13 cellular contexts compared by ENCODE assay signal in the genomic region with DNA sequence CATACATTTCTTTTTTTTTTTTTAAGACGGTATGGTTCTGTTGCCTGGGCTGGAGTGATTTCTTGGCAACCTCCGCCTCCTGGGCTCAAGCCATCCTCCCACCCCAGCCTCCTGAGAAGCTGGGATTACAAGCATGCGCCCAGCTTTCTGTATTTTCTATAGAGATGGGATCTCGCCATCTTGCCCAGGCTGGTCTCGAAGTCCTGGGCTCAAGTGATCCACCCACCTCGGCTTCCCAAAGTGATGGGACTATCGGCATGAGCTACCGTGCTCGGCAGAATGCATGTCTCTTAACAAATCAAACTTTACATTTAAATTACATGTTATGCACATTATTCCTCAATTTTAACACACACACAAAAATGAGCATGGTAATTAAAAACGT. TPM values are rescaled to one million over a fixed set of nuclear protein-coding genes. Genes with fewer than 3 reads are reported as not detected.
DNase-seq lines count a peak whose midpoint lies in the region; ATAC-seq, FAIRE-seq and TF ChIP-seq lines count a peak whose summit lies in the region.
"Had no signal": no experiment of that assay in that cellular context is flagged by ENCODE, and none has a peak within 500 bp of the region (broad histone marks: within the 10 kb centered on the region; RNA-seq: fewer than 3 reads in every experiment).

No MANE protein-coding gene starts in this region.

- CTCF ChIA-PET in HepG2 (lab: Yijun Ruan, JAX; ENCODE audit: low intra/inter-chr PET ratio, low total read pairs) = no interaction called here

- H3K4me3 ChIP-seq in HepG2 (replicated peaks in 1 of 3; ENCODE audit: insufficient read depth in 1 of 3, low read depth in 2 of 3, low read length in 3 of 3) = peak overlapping the region; percentile 78 to 100 (median 93)
- H3K4me3 ChIP-seq in vagina = peak overlapping the region; percentile 56 to 69

- POLR2A ChIA-PET in activated naive CD8-positive, alpha-beta T cell treated with anti-CD3 and anti-CD28 coated beads, Interleukin-2, amount 10 ng/mL, durations not matched to agents 7 days and 5 days (lab: Charles Lee) = no interaction called here
- POLR2A ChIA-PET in HepG2 (lab: Yijun Ruan, JAX) = no interaction called here

- TF ChIP-seq CTCF in HepG2 (CRISPR knock-in tag; IDR thresholded peaks at IDR 0.05) (no peak), vagina (IDR thresholded peaks at IDR 0.05) (no peak)

- 0 out of 2 replicates have a peak, but pooled peaks cover 11% of the 10 kb centered on the region for H4K20me1 ChIP-seq in HepG2 (ENCODE audit: insufficient read depth, low read length)

- H3K4me3 Mint-ChIP-seq in stimulated activated naive CD8-positive, alpha-beta T cell treated with anti-CD3 and anti-CD28 coated beads, Interleukin-15, Interleukin-2, amounts not matched to agents 100 ng/mL and 50 ng/mL, for 24 hours = peak overlapping the region; percentile 96
- peak overlapping the region; percentile 89 for H3K4me3 Mint-ChIP-seq in activated naive CD8-positive, alpha-beta T cell treated with anti-CD3 and anti-CD28 coated beads, Interleukin-2, amount 10 ng/mL, durations not matched to agents 7 days and 5 days

- H3K4me1 ChIP-seq in HepG2 (ENCODE audit: insufficient read depth, low read length) (peaks cover 17% of the 10 kb centered on the region), vagina (peaks cover 37% of the 10 kb centered on the region)

- peaks cover 27% of the 10 kb centered on the region for H3K79me2 ChIP-seq in HepG2 (ENCODE audit: insufficient read depth, low read length)

- TF ChIP-seq POLR2A in HepG2 (IDR thresholded peaks at IDR 0.05; ENCODE audit: insufficient read depth in 1 of 2, low read depth in 2 of 2, low read length in 2 of 2) (no peak), vagina (IDR thresholded peaks at IDR 0.05) (no peak)

- H3K27ac ChIP-seq in HepG2 (ENCODE audit: extremely low read length, insufficient read depth, low read length) = no peak overlapping the region
- no peak overlapping the region for H3K27ac ChIP-seq in vagina

- 96% methylated on average over 10 of the region's 10 CpGs for WGBS in HepG2 (ENCODE audit: low lambda C conversion rate)

- H3K27me3 ChIP-seq in HepG2 (ENCODE audit: control insufficient read depth in 1 of 2, insufficient read depth in 2 of 2, low read length in 2 of 2) (no peaks in the 10 kb centered on the region; a peak in 1 of 5 replicates), vagina (no peaks in the 10 kb centered on the region)

- H2AFZ ChIP-seq in HepG2 (ENCODE audit: low read length) = no peak overlapping the region

- ATAC-seq in stimulated activated naive CD8-positive, alpha-beta T cell treated with anti-CD3 and anti-CD28 coated beads, Interleukin-15, Interleukin-2, amounts not matched to agents 100 U/mL and 50 U/mL, for 24 hours = no peak
- no peak for ATAC-seq in activated naive CD8-positive, alpha-beta T cell treated with anti-CD3 and anti-CD28 coated beads, Interleukin-2, amount 10 ng/mL, durations not matched to agents 7 days and 5 days (ENCODE audit: low read depth)
- ATAC-seq in HepG2 (no peak), HG02938 (IDR thresholded peaks at IDR 0.05; ENCODE audit: unreplicated experiment) (no peak)

- H3K4me2 ChIP-seq in HepG2 (ENCODE audit: low read depth, low read length) = peak overlapping the region; percentile 92

- H3K9me3 Mint-ChIP-seq in stimulated activated naive CD8-positive, alpha-beta T cell treated with anti-CD3 and anti-CD28 coated beads, Interleukin-15, Interleukin-2, amounts not matched to agents 100 ng/mL and 50 ng/mL, for 24 hours = no peaks in the 10 kb centered on the region
- no peaks in the 10 kb centered on the region for H3K9me3 Mint-ChIP-seq in activated naive CD8-positive, alpha-beta T cell treated with anti-CD3 and anti-CD28 coated beads, Interleukin-2, amount 10 ng/mL, durations not matched to agents 7 days and 5 days

- H3K27ac Mint-ChIP-seq in stimulated activated naive CD8-positive, alpha-beta T cell treated with anti-CD3 and anti-CD28 coated beads, Interleukin-15, Interleukin-2, amounts not matched to agents 100 ng/mL and 50 ng/mL, for 24 hours = peak overlapping the region; percentile 90
- H3K27ac Mint-ChIP-seq in activated naive CD8-positive, alpha-beta T cell treated with anti-CD3 and anti-CD28 coated beads, Interleukin-2, amount 10 ng/mL, durations not matched to agents 7 days and 5 days = peak overlapping the region; percentile 92

- no peak for TF ChIP-seq EP300 in HepG2 (IDR thresholded peaks at IDR 0.05; ENCODE audit: low read depth in 2 of 2, low read length in 2 of 2)
- no peak for TF ChIP-seq EP300 in HepG2 (CRISPR knock-in tag; IDR thresholded peaks at IDR 0.05; ENCODE audit: borderline replicate concordance)

- no TSS peak for BruUV-seq in HepG2 (replicated peaks; lab: Mats Ljungman, UMichigan)

- intact Hi-C loops in HepG2 (cut with micrococcal nuclease; ENCODE audit: unreplicated experiment) (no loop called here), vagina (cut with DNase I) (no loop called here)

- H3K27me3 Mint-ChIP-seq in stimulated activated naive CD8-positive, alpha-beta T cell treated with anti-CD3 and anti-CD28 coated beads, Interleukin-15, Interleukin-2, amounts not matched to agents 100 ng/mL and 50 ng/mL, for 24 hours = no peaks in the 10 kb centered on the region
- no peaks in the 10 kb centered on the region for H3K27me3 Mint-ChIP-seq in activated naive CD8-positive, alpha-beta T cell treated with anti-CD3 and anti-CD28 coated beads, Interleukin-2, amount 10 ng/mL, durations not matched to agents 7 days and 5 days

- H3K9me3 ChIP-seq in HepG2 (ENCODE audit: low read length) (no peaks in the 10 kb centered on the region), vagina (no peaks in the 10 kb centered on the region)

- H3K36me3 ChIP-seq in HepG2 (replicated peaks in 1 of 2; ENCODE audit: control insufficient read depth in 1 of 2, insufficient read depth in 2 of 2, low read length in 2 of 2) = peaks cover 4 to 14% of the 10 kb centered on the region in 2 experiments; a peak in 4 of 5 replicates
- no peaks in the 10 kb centered on the region for H3K36me3 ChIP-seq in vagina

- no peak for DNase-seq in stimulated activated naive CD8-positive, alpha-beta T cell treated with anti-CD3 and anti-CD28 coated beads, Interleukin-15, Interleukin-2, amounts not matched to agents 100 U/mL and 50 U/mL, for 24 hours
- DNase-seq in activated naive CD8-positive, alpha-beta T cell treated with anti-CD3 and anti-CD28 coated beads, Interleukin-2, amount 10 ng/mL, durations not matched to agents 7 days and 5 days = no peak
- DNase-seq in HepG2 (ENCODE audit: low spot score) (no peak), vagina (ENCODE audit: extremely low spot score in 2 of 2) (no peak), frontal cortex (ENCODE audit: low spot score in 2 of 2) (no peak), T1000 (lab: John Stamatoyannopoulos, UW) (no peak)
- DNase-seq: activated CD4-positive, alpha-beta T cell treated with anti-CD3 and anti-CD28 coated beads, Interleukin-2, amount 50 U/mL, for 4 hours; erythroblast; NCI-H446 treated with DMSO at 0.1 percent for 48 hours; posterior cingulate gyrus had no signal

- no peak for FAIRE-seq in HepG2 (lab: Jason Lieb, UNC)
- FAIRE-seq in frontal cortex (lab: Jason Lieb, UNC) = no peak
- FAIRE-seq: GM19239 had no signal

- TF ChIP-seq RAD21 in HepG2 (CRISPR knock-in tag; IDR thresholded peaks at IDR 0.05) = no peak

- in situ Hi-C loops in HepG2 (cut with HindIII; ENCODE audit: extremely low pct_ligation_motif_present, low pct_unique_long_range_greater_than_20kb) = no loop called here

- H3K4me1 Mint-ChIP-seq in stimulated activated naive CD8-positive, alpha-beta T cell treated with anti-CD3 and anti-CD28 coated beads, Interleukin-15, Interleukin-2, amounts not matched to agents 100 ng/mL and 50 ng/mL, for 24 hours (ENCODE audit: low read depth) = peaks cover 35% of the 10 kb centered on the region
- peaks cover 20% of the 10 kb centered on the region for H3K4me1 Mint-ChIP-seq in activated naive CD8-positive, alpha-beta T cell treated with anti-CD3 and anti-CD28 coated beads, Interleukin-2, amount 10 ng/mL, durations not matched to agents 7 days and 5 days

- peaks cover 22% of the 10 kb centered on the region for H3K36me3 Mint-ChIP-seq in stimulated activated naive CD8-positive, alpha-beta T cell treated with anti-CD3 and anti-CD28 coated beads, Interleukin-15, Interleukin-2, amounts not matched to agents 100 ng/mL and 50 ng/mL, for 24 hours (ENCODE audit: low read depth)
- peaks cover 23% of the 10 kb centered on the region for H3K36me3 Mint-ChIP-seq in activated naive CD8-positive, alpha-beta T cell treated with anti-CD3 and anti-CD28 coated beads, Interleukin-2, amount 10 ng/mL, durations not matched to agents 7 days and 5 days

- peak overlapping the region; percentile 81 for H3K9ac ChIP-seq in HepG2 (ENCODE audit: insufficient read depth, low read depth, low read length)

RNA-seq across cellular contexts. Expression of gene NDUFA13, which starts 1.2 kb away (rescaled TPM):
- 100 to 1,000 TPM; 306 to 336 TPM for total RNA-seq in activated naive CD8-positive, alpha-beta T cell treated with anti-CD3 and anti-CD28 coated beads, Interleukin-2, amount 10 ng/mL, durations not matched to agents 7 days and 5 days
- total RNA-seq in HepG2 (2016; rRNA removed; fragmentation: Illumina TruSeq; extraction: Trizol) (278 and 337 TPM in 2 replicates), vagina (47.9 TPM), frontal cortex (86.8 TPM)
- total RNA-seq in HepG2 (2016; cell fraction: cytosol; rRNA removed; fragmentation: Illumina TruSeq; extraction: Trizol; ENCODE audit: low read depth) = 98.4 and 99.8 TPM in 2 replicates
- 323 and 362 TPM in 2 replicates for total RNA-seq in HepG2 (2016; cell fraction: insoluble cytoplasmic fraction; rRNA removed; fragmentation: Illumina TruSeq; extraction: Trizol)
- total RNA-seq in HepG2 (2016; cell fraction: membrane; rRNA removed; fragmentation: Illumina TruSeq; extraction: Trizol) = 84.6 and 89.0 TPM in 2 replicates
- total RNA-seq in HepG2 (2016; cell fraction: nucleus; rRNA removed; fragmentation: Illumina TruSeq; extraction: Trizol) = 193 and 208 TPM in 2 replicates
- 366 and 368 TPM in 2 replicates for polyA plus RNA-seq in HepG2 (2011; rRNA removed)
- 715 and 846 TPM in 2 replicates for polyA plus RNA-seq in HepG2 (2011; cell fraction: cytosol; rRNA removed)
- polyA plus RNA-seq in HepG2 (2011; cell fraction: nucleus; rRNA removed) = 199 and 226 TPM in 2 replicates
- 207 and 262 TPM in 2 replicates for polyA plus RNA-seq in HepG2 (2012)
- polyA plus RNA-seq in HepG2 (2016; cell fraction: cytosol; fragmentation: Illumina TruSeq; extraction: Trizol; ENCODE audit: low read depth) = 72.4 and 85.3 TPM in 2 replicates
- polyA plus RNA-seq in HepG2 (2016; cell fraction: insoluble cytoplasmic fraction; fragmentation: Illumina TruSeq; extraction: Trizol; ENCODE audit: low read depth) = 186 TPM in 2 replicates
- polyA plus RNA-seq in HepG2 (2016; cell fraction: membrane; fragmentation: Illumina TruSeq; extraction: Trizol; ENCODE audit: low read depth) = 52.4 and 56.3 TPM in 2 replicates
- 235 and 237 TPM in 2 replicates for polyA plus RNA-seq in HepG2 (2016; cell fraction: nucleus; fragmentation: Illumina TruSeq; extraction: Trizol; ENCODE audit: insufficient read depth, low read depth)
- polyA minus RNA-seq in HepG2 (2011; rRNA and poly(A)+ RNA removed; ENCODE audit: low replicate concordance) = 73.2 and 83.5 TPM in 2 replicates
- 58.6 and 70.0 TPM in 2 replicates for polyA minus RNA-seq in HepG2 (2011; cell fraction: cytosol; rRNA and poly(A)+ RNA removed)
- polyA minus RNA-seq in HepG2 (2011; cell fraction: nucleus; rRNA and poly(A)+ RNA removed) = 42.1 and 44.4 TPM in 2 replicates

RNA-seq across cellular contexts. Expression of gene TSSK6, which starts 1.9 kb away (rescaled TPM):
- 1 to 10 TPM; 5.8 to 6.5 TPM for total RNA-seq in activated naive CD8-positive, alpha-beta T cell treated with anti-CD3 and anti-CD28 coated beads, Interleukin-2, amount 10 ng/mL, durations not matched to agents 7 days and 5 days
- total RNA-seq in HepG2 (2016; rRNA removed; fragmentation: Illumina TruSeq; extraction: Trizol) = 0.71 and 0.86 TPM in 2 replicates
- total RNA-seq in HepG2 (2016; cell fraction: cytosol; rRNA removed; fragmentation: Illumina TruSeq; extraction: Trizol; ENCODE audit: low read depth) = 0.35 and 0.40 TPM in 2 replicates
- 0.65 and 0.85 TPM in 2 replicates for total RNA-seq in HepG2 (2016; cell fraction: insoluble cytoplasmic fraction; rRNA removed; fragmentation: Illumina TruSeq; extraction: Trizol)
- total RNA-seq in HepG2 (2016; cell fraction: membrane; rRNA removed; fragmentation: Illumina TruSeq; extraction: Trizol) = 0.83 and 1.3 TPM in 2 replicates
- total RNA-seq in HepG2 (2016; cell fraction: nucleus; rRNA removed; fragmentation: Illumina TruSeq; extraction: Trizol) = 0.50 and 1.3 TPM in 2 replicates
- polyA plus RNA-seq in HepG2 (2011; rRNA removed) = 1.2 and 2.0 TPM in 2 replicates
- polyA plus RNA-seq in HepG2 (2011; cell fraction: cytosol; rRNA removed) = 1.4 and 2.8 TPM in 2 replicates
- polyA plus RNA-seq in HepG2 (2011; cell fraction: nucleus; rRNA removed) = 6.3 and 8.3 TPM in 2 replicates
- polyA plus RNA-seq in HepG2 (2012) = 0.81 and 1.2 TPM in 2 replicates
- polyA plus RNA-seq in HepG2 (2016; cell fraction: cytosol; fragmentation: Illumina TruSeq; extraction: Trizol; ENCODE audit: low read depth) = 0.16 and 0.19 TPM in 2 replicates
- polyA plus RNA-seq in HepG2 (2016; cell fraction: insoluble cytoplasmic fraction; fragmentation: Illumina TruSeq; extraction: Trizol; ENCODE audit: low read depth) = 1.1 and 1.7 TPM in 2 replicates
- 0.68 and 0.82 TPM in 2 replicates for polyA plus RNA-seq in HepG2 (2016; cell fraction: membrane; fragmentation: Illumina TruSeq; extraction: Trizol; ENCODE audit: low read depth)
- 1.3 and 2.4 TPM in 2 replicates for polyA plus RNA-seq in HepG2 (2016; cell fraction: nucleus; fragmentation: Illumina TruSeq; extraction: Trizol; ENCODE audit: insufficient read depth, low read depth)
- 2.0 and 5.3 TPM in 2 replicates for polyA minus RNA-seq in HepG2 (2011; rRNA and poly(A)+ RNA removed; ENCODE audit: low replicate concordance)
- 1.3 and 1.5 TPM in 2 replicates for polyA minus RNA-seq in HepG2 (2011; cell fraction: cytosol; rRNA and poly(A)+ RNA removed)
- polyA minus RNA-seq in HepG2 (2011; cell fraction: nucleus; rRNA and poly(A)+ RNA removed) = 1.9 and 3.7 TPM in 2 replicates
- 0.98 TPM for total RNA-seq in vagina
- total RNA-seq in frontal cortex = 2.4 TPM

RNA-seq across cellular contexts. Expression of gene YJEFN3, which starts 11.5 kb away (rescaled TPM):
- 10 to 100 TPM; 11.7 to 11.9 TPM for total RNA-seq in activated naive CD8-positive, alpha-beta T cell treated with anti-CD3 and anti-CD28 coated beads, Interleukin-2, amount 10 ng/mL, durations not matched to agents 7 days and 5 days
- 0.32 and 0.89 TPM in 2 replicates for total RNA-seq in HepG2 (2016; rRNA removed; fragmentation: Illumina TruSeq; extraction: Trizol)
- 0.30 and 0.44 TPM in 2 replicates for total RNA-seq in HepG2 (2016; cell fraction: cytosol; rRNA removed; fragmentation: Illumina TruSeq; extraction: Trizol; ENCODE audit: low read depth)
- 0.19 and 0.69 TPM in 2 replicates for total RNA-seq in HepG2 (2016; cell fraction: insoluble cytoplasmic fraction; rRNA removed; fragmentation: Illumina TruSeq; extraction: Trizol)
- 0.28 and 0.41 TPM in 2 replicates for total RNA-seq in HepG2 (2016; cell fraction: membrane; rRNA removed; fragmentation: Illumina TruSeq; extraction: Trizol)
- 1.1 and 1.4 TPM in 2 replicates for total RNA-seq in HepG2 (2016; cell fraction: nucleus; rRNA removed; fragmentation: Illumina TruSeq; extraction: Trizol)
- polyA plus RNA-seq in HepG2 (2011; rRNA removed) = 4.0 TPM in 2 replicates
- polyA plus RNA-seq in HepG2 (2011; cell fraction: cytosol; rRNA removed) = 0.47 and 1.4 TPM in 2 replicates
- polyA plus RNA-seq in HepG2 (2011; cell fraction: nucleus; rRNA removed) = 61.3 and 67.2 TPM in 2 replicates
- 5.6 and 8.4 TPM in 2 replicates for polyA plus RNA-seq in HepG2 (2012)
- 0.37 TPM in 1 of 2 replicates, not detected in the other for polyA plus RNA-seq in HepG2 (2016; cell fraction: cytosol; fragmentation: Illumina TruSeq; extraction: Trizol; ENCODE audit: low read depth)
- polyA plus RNA-seq in HepG2 (2016; cell fraction: insoluble cytoplasmic fraction; fragmentation: Illumina TruSeq; extraction: Trizol; ENCODE audit: low read depth) = 0.09 TPM in 1 of 2 replicates, not detected in the other
- polyA plus RNA-seq in HepG2 (2016; cell fraction: membrane; fragmentation: Illumina TruSeq; extraction: Trizol; ENCODE audit: low read depth) = not detected in 2 replicates
- 9.8 and 10.6 TPM in 2 replicates for polyA plus RNA-seq in HepG2 (2016; cell fraction: nucleus; fragmentation: Illumina TruSeq; extraction: Trizol; ENCODE audit: insufficient read depth, low read depth)
- polyA minus RNA-seq in HepG2 (2011; rRNA and poly(A)+ RNA removed; ENCODE audit: low replicate concordance) = 0.86 and 2.2 TPM in 2 replicates
- polyA minus RNA-seq in HepG2 (2011; cell fraction: cytosol; rRNA and poly(A)+ RNA removed) = 0.49 TPM in 1 of 2 replicates, not detected in the other
- polyA minus RNA-seq in HepG2 (2011; cell fraction: nucleus; rRNA and poly(A)+ RNA removed) = 5.0 and 5.3 TPM in 2 replicates
- total RNA-seq in vagina = 2.5 TPM
- 5.7 TPM for total RNA-seq in frontal cortex

RNA-seq across cellular contexts. Expression of gene CILP2, which starts 20.8 kb away (rescaled TPM):
- under 1 TPM; 0.11 to 0.14 TPM for total RNA-seq in activated naive CD8-positive, alpha-beta T cell treated with anti-CD3 and anti-CD28 coated beads, Interleukin-2, amount 10 ng/mL, durations not matched to agents 7 days and 5 days
- total RNA-seq in HepG2 (2016; rRNA removed; fragmentation: Illumina TruSeq; extraction: Trizol) (0.09 TPM in 1 of 2 replicates, not detected in the other), vagina (0.98 TPM), frontal cortex (0.82 TPM)
- not detected in 2 replicates for total RNA-seq in HepG2 (2016; cell fraction: cytosol; rRNA removed; fragmentation: Illumina TruSeq; extraction: Trizol; ENCODE audit: low read depth)
- total RNA-seq in HepG2 (2016; cell fraction: insoluble cytoplasmic fraction; rRNA removed; fragmentation: Illumina TruSeq; extraction: Trizol) = 0.15 TPM in 1 of 2 replicates, not detected in the other
- not detected in 2 replicates for total RNA-seq in HepG2 (2016; cell fraction: membrane; rRNA removed; fragmentation: Illumina TruSeq; extraction: Trizol)
- total RNA-seq in HepG2 (2016; cell fraction: nucleus; rRNA removed; fragmentation: Illumina TruSeq; extraction: Trizol) = 0.16 and 0.19 TPM in 2 replicates
- 0.18 and 0.37 TPM in 2 replicates for polyA plus RNA-seq in HepG2 (2011; rRNA removed)
- 0.16 and 0.19 TPM in 2 replicates for polyA plus RNA-seq in HepG2 (2011; cell fraction: cytosol; rRNA removed)
- 0.66 and 0.74 TPM in 2 replicates for polyA plus RNA-seq in HepG2 (2011; cell fraction: nucleus; rRNA removed)
- 0.31 and 0.51 TPM in 2 replicates for polyA plus RNA-seq in HepG2 (2012)
- polyA plus RNA-seq in HepG2 (2016; cell fraction: cytosol; fragmentation: Illumina TruSeq; extraction: Trizol; ENCODE audit: low read depth) = not detected in 2 replicates
- 0.05 and 0.12 TPM in 2 replicates for polyA plus RNA-seq in HepG2 (2016; cell fraction: insoluble cytoplasmic fraction; fragmentation: Illumina TruSeq; extraction: Trizol; ENCODE audit: low read depth)
- polyA plus RNA-seq in HepG2 (2016; cell fraction: membrane; fragmentation: Illumina TruSeq; extraction: Trizol; ENCODE audit: low read depth) = not detected in 2 replicates
- polyA plus RNA-seq in HepG2 (2016; cell fraction: nucleus; fragmentation: Illumina TruSeq; extraction: Trizol; ENCODE audit: insufficient read depth, low read depth) = 0.35 and 0.44 TPM in 2 replicates
- 0.20 and 0.30 TPM in 2 replicates for polyA minus RNA-seq in HepG2 (2011; rRNA and poly(A)+ RNA removed; ENCODE audit: low replicate concordance)
- 0.26 and 0.30 TPM in 2 replicates for polyA minus RNA-seq in HepG2 (2011; cell fraction: cytosol; rRNA and poly(A)+ RNA removed)
- 0.26 and 0.37 TPM in 2 replicates for polyA minus RNA-seq in HepG2 (2011; cell fraction: nucleus; rRNA and poly(A)+ RNA removed)
